ENCODE assay signal across 14 cellular contexts in genomic region chr15:47326506-47326905, GRCh38.
A peak's percentile ranks its signal among the peaks of the same experiment; 100 is the strongest.
DNase-seq lines count a peak whose midpoint lies in the region; ATAC-seq and TF ChIP-seq lines count a peak whose summit lies in the region.
"Had no signal": no experiment of that assay in that cellular context is flagged by ENCODE, and none has a peak within 500 bp of the region (broad histone marks: within the 10 kb centered on the region; RNA-seq: fewer than 3 reads in every experiment).

No MANE protein-coding gene starts in this region.

- no peak overlapping the region for H4K5ac ChIP-seq in H9 (ENCODE audit: insufficient read length, low read depth, low read length)

- no peak overlapping the region for H2BK120ac ChIP-seq in H9 (ENCODE audit: low read depth, low read length, poor library complexity, severe bottlenecking)
- no peak overlapping the region for H2BK120ac ChIP-seq in mesenchymal stem cell (ENCODE audit: low read depth, low read length)

- H4K20me1 ChIP-seq in H9 (ENCODE audit: control insufficient read depth, insufficient read depth, insufficient read length), result no peaks in the 10 kb centered on the region

- H3K27me3 Mint-ChIP-seq in H9 (ENCODE audit: low read depth) (no peaks in the 10 kb centered on the region), endodermal cell (ENCODE audit: insufficient read depth) (peaks cover 46% of the 10 kb centered on the region)
- H3K27me3 Mint-ChIP-seq: B cell; CD4-positive, alpha-beta T cell had no signal

- no peak overlapping the region for H3K4me3 ChIP-seq in endodermal cell (ENCODE audit: low read length)
- no peak overlapping the region for H3K4me3 ChIP-seq in mesenchymal stem cell (ENCODE audit: insufficient read depth in 1 of 2, low read depth in 1 of 2, low read length in 2 of 2)
- H3K4me3 ChIP-seq in H7 (ENCODE audit: insufficient read depth, low read depth, low read length), result no peak overlapping the region

- H3K27ac Mint-ChIP-seq in H9 (peak overlapping the region in 2 of 3 experiments; percentile 19 to 75; a peak in 3 of 7 replicates), endodermal cell (peak overlapping the region; percentile 22)
- H3K27ac Mint-ChIP-seq: B cell; CD4-positive, alpha-beta T cell had no signal

- H4K91ac ChIP-seq in H9 (ENCODE audit: insufficient read length, low read depth, low read length), result no peak overlapping the region
- no peak overlapping the region for H4K91ac ChIP-seq in mesenchymal stem cell (ENCODE audit: low read length)

- H3K9me3 ChIP-seq in H9 (ENCODE audit: control insufficient read depth, low read depth, low read length) (no peaks in the 10 kb centered on the region), endodermal cell (ENCODE audit: control insufficient read depth, low read length) (no peaks in the 10 kb centered on the region), mesenchymal stem cell (ENCODE audit: control insufficient read depth, low read length) (no peaks in the 10 kb centered on the region)

- H3K4me1 ChIP-seq in H9 (ENCODE audit: insufficient read depth, low read length), result no peaks in the 10 kb centered on the region; the same call in 1 of the 2 replicates
- H3K4me1 ChIP-seq in endodermal cell (ENCODE audit: control insufficient read depth, insufficient read depth, low read length), result no peaks in the 10 kb centered on the region
- H3K4me1 ChIP-seq in mesenchymal stem cell (ENCODE audit: control insufficient read depth, insufficient read depth, low read depth, low read length), result no peaks in the 10 kb centered on the region

- H3K18ac ChIP-seq in H9 (ENCODE audit: insufficient read length, low read depth, low read length) (no peak overlapping the region), mesenchymal stem cell (ENCODE audit: low read depth in 1 of 2, low read length in 2 of 2) (no peak overlapping the region)

- no peak overlapping the region for H2BK15ac ChIP-seq in H9 (ENCODE audit: low read depth, low read length)
- no peak overlapping the region for H2BK15ac ChIP-seq in mesenchymal stem cell (ENCODE audit: low read depth, poor library complexity, severe bottlenecking)

- DNase-seq in AG08395 (ENCODE audit: low spot score) (peak; percentile 20), H9 (no peak), endodermal cell (no peak), mesenchymal stem cell (peak; percentile 72), GM03348 (ENCODE audit: low spot score) (no peak), epidermal melanocyte (ENCODE audit: insufficient read length, low spot score) (no peak), H7 (no peak)
- DNase-seq: 8988T; C1 segment of cervical spinal cord; Calu3; CD4-positive, alpha-beta T cell; DMS 273 treated with DMSO at 0.1 percent for 48 hours had no signal

- H3K79me2 ChIP-seq in H9 (ENCODE audit: insufficient read depth, low read length), result no peaks in the 10 kb centered on the region

- no peak overlapping the region for H3K4me2 ChIP-seq in H9 (ENCODE audit: insufficient read depth, insufficient read length, low read length)
- no peak overlapping the region for H3K4me2 ChIP-seq in mesenchymal stem cell (ENCODE audit: low read length, poor library complexity, severe bottlenecking)

- H3K27me3 ChIP-seq in H9 (ENCODE audit: insufficient read depth, low read length) (no peaks in the 10 kb centered on the region), endodermal cell (ENCODE audit: control insufficient read depth, insufficient read depth, low read length, poor library complexity, severe bottlenecking) (peaks cover 55% of the 10 kb centered on the region), mesenchymal stem cell (ENCODE audit: control insufficient read depth in 1 of 2, insufficient read depth in 1 of 2, low read length in 2 of 2) (no peaks in the 10 kb centered on the region), H7 (ENCODE audit: control insufficient read depth, insufficient read depth, low read length) (no peaks in the 10 kb centered on the region)

- H2BK12ac ChIP-seq in H9 (ENCODE audit: insufficient read length, low read depth, low read length), result no peak overlapping the region
- H2BK12ac ChIP-seq in mesenchymal stem cell (ENCODE audit: low read length in 2 of 2), result no peak overlapping the region

- TF ChIP-seq CTCF in H9 (conservative IDR thresholded peaks at IDR 0.05) (no peak), endodermal cell (conservative IDR thresholded peaks at IDR 0.05) (no peak)

- no peak overlapping the region for H3K23ac ChIP-seq in H9 (ENCODE audit: insufficient read length, low read depth, low read length)
- H3K23ac ChIP-seq in mesenchymal stem cell (ENCODE audit: low read length in 2 of 2), result no peak overlapping the region

- H3K9me3 Mint-ChIP-seq in H9, result no peaks in the 10 kb centered on the region
- H3K9me3 Mint-ChIP-seq in endodermal cell, result no peaks in the 10 kb centered on the region
- H3K9me3 Mint-ChIP-seq: CD4-positive, alpha-beta T cell had no signal

- H3K27ac ChIP-seq in H9 (ENCODE audit: insufficient read length, low read depth, low read length) (no peak overlapping the region), endodermal cell (ENCODE audit: low read depth, low read length) (no peak overlapping the region), mesenchymal stem cell (ENCODE audit: low read length, poor library complexity, severe bottlenecking) (no peak overlapping the region)

- H3K36me3 Mint-ChIP-seq in H9 (ENCODE audit: insufficient read depth in 1 of 3, low read depth in 3 of 3), result no peaks in the 10 kb centered on the region
- H3K36me3 Mint-ChIP-seq in endodermal cell (ENCODE audit: low read depth), result no peaks in the 10 kb centered on the region

- H2BK5ac ChIP-seq in H9 (ENCODE audit: insufficient read length, low read length), result no peak overlapping the region
- no peak overlapping the region for H2BK5ac ChIP-seq in mesenchymal stem cell (ENCODE audit: low read depth, low read length, poor library complexity, severe bottlenecking)

- no peak overlapping the region for H3T11ph ChIP-seq in H9 (ENCODE audit: low read length)

- H3K79me1 ChIP-seq in H9 (ENCODE audit: insufficient read depth, low read depth, low read length, poor library complexity, severe bottlenecking) (no peaks in the 10 kb centered on the region), mesenchymal stem cell (replicated peaks; ENCODE audit: low read length, poor library complexity, severe bottlenecking) (no peaks in the 10 kb centered on the region)

- no CpG with 5 or more reads among the region's 4 CpGs for WGBS in H9 (ENCODE audit: extremely low coverage, insufficient read length, low lambda C conversion rate)
- WGBS in endodermal cell (ENCODE audit: insufficient coverage in 1 of 2, insufficient read length in 1 of 2), 2 experiments, result 76 to 79% methylated on average over 2 to 4 of the region's 4 CpGs
- 55% methylated on average over 4 of the region's 4 CpGs for WGBS in mesenchymal stem cell

- H3K9ac ChIP-seq in H9 (ENCODE audit: extremely low read depth, insufficient read length, low read length), result no peak overlapping the region
- no peak overlapping the region for H3K9ac ChIP-seq in endodermal cell (ENCODE audit: extremely low read depth, low read length, poor library complexity, severe bottlenecking)
- no peak overlapping the region for H3K9ac ChIP-seq in mesenchymal stem cell (ENCODE audit: low read length)

- H4K8ac ChIP-seq in H9 (replicated peaks; ENCODE audit: insufficient read length, low read depth, low read length) (no peak overlapping the region), mesenchymal stem cell (ENCODE audit: low read length) (peak overlapping the region; percentile 31)

- H2AFZ ChIP-seq in H9 (ENCODE audit: low read length) (no peak overlapping the region), mesenchymal stem cell (ENCODE audit: low read depth, low read length) (no peak overlapping the region)

- no peak overlapping the region for H2BK20ac ChIP-seq in H9 (ENCODE audit: low read depth, low read length, poor library complexity, severe bottlenecking)

- H2AK5ac ChIP-seq in H9 (ENCODE audit: insufficient read length, low read length), result no peak overlapping the region
- no peak overlapping the region for H2AK5ac ChIP-seq in mesenchymal stem cell (ENCODE audit: low read length, severe bottlenecking)

- no peaks in the 10 kb centered on the region for H3K23me2 ChIP-seq in H9 (ENCODE audit: insufficient read length, low read depth, low read length, poor library complexity, severe bottlenecking)

- H3K14ac ChIP-seq in H9 (ENCODE audit: insufficient read depth, low read length), result no peak overlapping the region
- H3K14ac ChIP-seq in mesenchymal stem cell (ENCODE audit: low read length in 2 of 2), result no peak overlapping the region

- H3K4me3 Mint-ChIP-seq in H9 (no peak overlapping the region; a peak in 1 of 5 replicates), endodermal cell (no peak overlapping the region)
- H3K4me3 Mint-ChIP-seq: B cell; CD4-positive, alpha-beta T cell had no signal

- no peaks in the 10 kb centered on the region for H3K36me3 ChIP-seq in endodermal cell (ENCODE audit: control insufficient read depth, insufficient read depth, low read length)
- no peaks in the 10 kb centered on the region for H3K36me3 ChIP-seq in mesenchymal stem cell (ENCODE audit: control insufficient read depth in 1 of 2, insufficient read depth in 2 of 2, low read depth in 1 of 2, low read length in 2 of 2)
- H3K36me3 ChIP-seq in H7 (replicated peaks; ENCODE audit: control insufficient read depth, insufficient read depth, low read length), result no peaks in the 10 kb centered on the region

- H3K4me1 Mint-ChIP-seq in H9, result peaks cover 15% of the 10 kb centered on the region in 2 experiments
- H3K4me1 Mint-ChIP-seq in endodermal cell, result peaks cover 15% of the 10 kb centered on the region
- H3K4me1 Mint-ChIP-seq: B cell had no signal

- ATAC-seq in GM19397 (IDR thresholded peaks at IDR 0.05; ENCODE audit: unreplicated experiment), result no peak

- H3K4ac ChIP-seq in H9 (ENCODE audit: low read depth, low read length), result no peak overlapping the region
- H3K4ac ChIP-seq in mesenchymal stem cell (ENCODE audit: low read depth in 1 of 2, low read length in 2 of 2), result no peak overlapping the region

- no peak overlapping the region for H3K56ac ChIP-seq in H9 (ENCODE audit: insufficient read length, low read depth, low read length)

Comparison
In these comparisons a context has a peak if more than half of its experiments do, and no peak if none do; other contexts are left out.
1. DNase-seq: peak in AG08395 (single experiment) and mesenchymal stem cell (single experiment); none in H9 (single experiment), endodermal cell (single experiment), GM03348 (single experiment), epidermal melanocyte (single experiment) and H7 (single experiment).